In the genomic region with DNA sequence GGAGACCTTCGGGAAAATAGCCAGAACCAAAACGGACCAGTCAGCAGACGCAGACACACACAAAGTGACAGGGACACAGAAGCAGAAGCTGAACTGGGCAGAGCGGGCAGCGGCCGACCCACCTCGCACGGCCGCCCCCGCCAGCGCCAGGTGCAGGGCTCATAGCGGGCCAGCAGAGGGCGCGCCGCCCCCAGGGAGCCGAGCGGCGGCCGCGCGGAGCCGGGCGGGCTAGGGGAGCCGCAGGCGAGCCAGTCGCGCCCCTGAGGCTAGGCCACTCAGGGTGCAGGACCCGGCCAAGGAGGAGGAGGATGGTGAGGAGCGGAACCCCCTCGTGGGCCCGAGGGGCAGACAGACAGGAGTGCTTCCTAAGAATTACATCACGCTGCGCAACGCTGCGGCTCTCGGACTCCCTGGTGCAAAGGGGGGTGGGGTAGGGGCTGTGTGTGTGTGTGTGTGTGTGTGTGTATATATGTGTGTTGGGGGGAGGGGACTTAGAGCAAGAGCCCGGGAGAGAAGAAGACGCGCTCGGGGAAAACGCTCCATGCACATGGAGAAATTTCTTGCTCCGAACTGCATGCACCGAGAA, we compare ENCODE assay signal across 8 cellular contexts. TPM values are rescaled to one million over a fixed set of nuclear protein-coding genes. Genes with fewer than 3 reads are reported as not detected.
DNase-seq lines count a peak whose midpoint lies in the region; ATAC-seq, FAIRE-seq and TF ChIP-seq lines count a peak whose summit lies in the region.

No MANE protein-coding gene starts in this region.

- H2BK120ac ChIP-seq in H9 (ENCODE audit: low read depth, low read length, poor library complexity, severe bottlenecking): no peak overlapping the region

- H3K4ac ChIP-seq in H9 (ENCODE audit: low read depth, low read length): no peak overlapping the region

- no peak overlapping the region for H4K91ac ChIP-seq in H9 (ENCODE audit: insufficient read length, low read depth, low read length)

- H3K36me3 Mint-ChIP-seq in H9 (ENCODE audit: insufficient read depth in 1 of 3, low read depth in 3 of 3): no peaks in the 10 kb centered on the region

- no peaks in the 10 kb centered on the region for H3K36me3 ChIP-seq in kidney (ENCODE audit: control insufficient read depth in 1 of 2, insufficient read depth in 2 of 2, low read length in 2 of 2)

- H3K27ac ChIP-seq in H9 (ENCODE audit: insufficient read length, low read depth, low read length): no peak overlapping the region
- peak overlapping the region; percentile 36; the same call in 1 of the 2 replicates for H3K27ac ChIP-seq in VCaP
- H3K27ac ChIP-seq in kidney (ENCODE audit: low read depth in 2 of 2, low read length in 2 of 2): no peak overlapping the region

- H3K4me3 Mint-ChIP-seq in H9: peak overlapping the region; percentile 65 to 89

- no peak overlapping the region for H4K5ac ChIP-seq in H9 (ENCODE audit: insufficient read length, low read depth, low read length)

- H3K27ac Mint-ChIP-seq in H9: no peak overlapping the region

- no peak overlapping the region for H2AK5ac ChIP-seq in H9 (ENCODE audit: insufficient read length, low read length)

- H3K9me3 ChIP-seq in H9 (ENCODE audit: control insufficient read depth, low read depth, low read length) (no peaks in the 10 kb centered on the region), kidney (ENCODE audit: control insufficient read depth in 1 of 2, low read length in 2 of 2) (no peaks in the 10 kb centered on the region)

- H2BK5ac ChIP-seq in H9 (ENCODE audit: insufficient read length, low read length): no peak overlapping the region

- H3K4me3 ChIP-seq in cardiac fibroblast (replicated peaks in 1 of 2; ENCODE audit: low read depth in 2 of 2, low read length in 2 of 2): peak overlapping the region; percentile 42 to 51
- peak overlapping the region; percentile 55 to 63 for H3K4me3 ChIP-seq in kidney (ENCODE audit: low read length in 2 of 2)

- DNase-seq in Daoy (ENCODE audit: low read depth) (peak; percentile 69), H9 (peak; percentile 84), NCI-H1092 (lab: John Stamatoyannopoulos, UW) (peak; percentile 40), cardiac fibroblast (ENCODE audit: low read depth in 2 of 2) (peak; percentile 34 to 43), kidney (peak; percentile 82)
- peak in 2 of 3 donors; percentile 44 to 58 for DNase-seq in stimulated activated CD4-positive, alpha-beta T cell treated with anti-CD3 and anti-CD28 coated beads, Interleukin-12 subunit alpha, Interleukin-12 subunit beta, amount 100 ng/mL, for 48 hours (ENCODE audit: low read depth in 2 of 3, low spot score in 1 of 3)

- H3K23ac ChIP-seq in H9 (ENCODE audit: insufficient read length, low read depth, low read length): no peak overlapping the region

- H3K27me3 Mint-ChIP-seq in H9 (ENCODE audit: low read depth): peaks cover 87% of the 10 kb centered on the region

- peaks cover 16 to 21% of the 10 kb centered on the region in 2 experiments; a peak in 3 of 4 replicates for H3K4me1 Mint-ChIP-seq in H9

- peaks cover 6% of the 10 kb centered on the region; the same call in 1 of the 2 replicates for H3K27me3 ChIP-seq in H9 (ENCODE audit: insufficient read depth, low read length)

- H4K20me1 ChIP-seq in H9 (ENCODE audit: control insufficient read depth, insufficient read depth, insufficient read length): no peaks in the 10 kb centered on the region

- H3K9me3 Mint-ChIP-seq in H9: no peaks in the 10 kb centered on the region

- no peak overlapping the region for H4K8ac ChIP-seq in H9 (replicated peaks; ENCODE audit: insufficient read length, low read depth, low read length)

- intact Hi-C loops in kidney (cut with DNase I): no loop called here

- H3K14ac ChIP-seq in H9 (ENCODE audit: insufficient read depth, low read length): no peak overlapping the region

- H3K9ac ChIP-seq in H9 (ENCODE audit: extremely low read depth, insufficient read length, low read length): no peak overlapping the region
- no peak overlapping the region for H3K9ac ChIP-seq in kidney (ENCODE audit: low read length in 2 of 2)

- H3K4me1 ChIP-seq in H9 (ENCODE audit: insufficient read depth, low read length) (no peaks in the 10 kb centered on the region), kidney (ENCODE audit: control insufficient read depth in 1 of 2, insufficient read depth in 1 of 2, low read depth in 1 of 2, low read length in 2 of 2) (peaks cover 3 to 10% of the 10 kb centered on the region in 2 donors)

- no CpG with 5 or more reads among the region's 43 CpGs for WGBS in H9 (ENCODE audit: extremely low coverage, insufficient read length, low lambda C conversion rate)

- H3K23me2 ChIP-seq in H9 (ENCODE audit: insufficient read length, low read depth, low read length, poor library complexity, severe bottlenecking): peaks cover 20% of the 10 kb centered on the region

- H3K4me2 ChIP-seq in H9 (ENCODE audit: insufficient read depth, insufficient read length, low read length): peak overlapping the region; percentile 88

- no peak overlapping the region for H2BK20ac ChIP-seq in H9 (ENCODE audit: low read depth, low read length, poor library complexity, severe bottlenecking)

- no peaks in the 10 kb centered on the region for H3K79me2 ChIP-seq in H9 (ENCODE audit: insufficient read depth, low read length)

- no peaks in the 10 kb centered on the region for H3K79me1 ChIP-seq in H9 (ENCODE audit: insufficient read depth, low read depth, low read length, poor library complexity, severe bottlenecking)

- ATAC-seq in GM21786 (IDR thresholded peaks at IDR 0.05; ENCODE audit: unreplicated experiment): no peak

- no peak overlapping the region for H2BK12ac ChIP-seq in H9 (ENCODE audit: insufficient read length, low read depth, low read length)

- H3T11ph ChIP-seq in H9 (ENCODE audit: low read length): no peak overlapping the region

- no peak overlapping the region for H2AFZ ChIP-seq in H9 (ENCODE audit: low read length)

- no peak overlapping the region for H3K56ac ChIP-seq in H9 (ENCODE audit: insufficient read length, low read depth, low read length)

- H3K18ac ChIP-seq in H9 (ENCODE audit: insufficient read length, low read depth, low read length): no peak overlapping the region

- FAIRE-seq in kidney (lab: Jason Lieb, UNC): no peak

- TF ChIP-seq CTCF in H9 (conservative IDR thresholded peaks at IDR 0.05): peak; percentile 93
- TF ChIP-seq CTCF in VCaP (conservative IDR thresholded peaks at IDR 0.05): peak; percentile 98
- peak; percentile 43 for TF ChIP-seq CTCF in cardiac fibroblast (IDR thresholded peaks at IDR 0.05; ENCODE audit: low read depth, low read length)
- peak; percentile 95 for TF ChIP-seq CTCF in kidney (IDR thresholded peaks at IDR 0.05; ENCODE audit: borderline replicate concordance, extremely low read depth, insufficient read depth)

- H2BK15ac ChIP-seq in H9 (ENCODE audit: low read depth, low read length): no peak overlapping the region

RNA-seq across cellular contexts. Expression of a gene that starts 0.9 kb away (rescaled TPM):
- total RNA-seq in Daoy (2014; rRNA removed; shearing (Covaris generic)): 0.92 and 1.4 TPM in 2 replicates
- not detected in 2 replicates for total RNA-seq in H9 (2021)
- 0.98 TPM for total RNA-seq in kidney
- polyA plus RNA-seq in kidney (ENCODE audit: insufficient read depth, low read depth, low replicate concordance): 0.34 TPM

Comparison
In these comparisons a context has a peak if more than half of its experiments do, and no peak if none do; other contexts are left out.
1. CTCF ChIP-seq: peak in every context shown above with its lines; median percentile 98 in VCaP; 95 in kidney; 93 in H9; 43 in cardiac fibroblast.